16 cellular contexts compared by ENCODE assay signal in the genomic region with DNA sequence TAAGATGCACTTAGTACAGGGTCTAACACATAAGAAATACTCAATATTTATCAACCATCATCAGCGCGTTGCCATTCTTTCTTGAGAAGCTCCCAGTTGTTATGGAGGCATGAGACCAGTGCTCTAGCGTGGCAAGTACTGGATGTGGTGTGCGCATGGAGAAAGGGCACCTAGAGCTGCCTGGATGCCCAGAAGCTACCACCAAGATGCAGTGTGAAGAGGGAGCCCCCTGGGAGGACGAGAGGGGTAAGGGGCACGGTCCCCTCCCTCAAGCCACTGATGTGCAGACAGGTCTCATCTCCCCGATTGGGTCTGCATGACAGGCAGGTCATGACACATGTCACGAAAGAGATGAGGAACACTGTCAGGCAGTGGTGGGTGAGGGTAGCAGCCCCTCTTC.
DNase-seq lines count a peak whose midpoint lies in the region; ATAC-seq and TF ChIP-seq lines count a peak whose summit lies in the region.
"Had no signal": no experiment of that assay in that cellular context is flagged by ENCODE, and none has a peak within 500 bp of the region (broad histone marks: within the 10 kb centered on the region; RNA-seq: fewer than 3 reads in every experiment).

No MANE protein-coding gene starts in this region.

- no peaks in the 10 kb centered on the region for H3K9me3 Mint-ChIP-seq in stimulated activated naive CD8-positive, alpha-beta T cell treated with anti-CD3 and anti-CD28 coated beads, Interleukin-15, amount 100 ng/mL, for 72 hours
- H3K9me3 Mint-ChIP-seq in nephron progenitor cell = no peaks in the 10 kb centered on the region
- H3K9me3 Mint-ChIP-seq: CD14-positive monocyte; CD4-positive, alpha-beta T cell; CD8-positive, alpha-beta memory T cell; HFFc6 had no signal

- H3K18ac ChIP-seq in neuronal stem cell (ENCODE audit: low read length) = peak overlapping the region; percentile 58

- no peak for TF ChIP-seq EP300 in suprapubic skin (IDR thresholded peaks at IDR 0.05)

- peak overlapping the region; percentile 54 for H3K9ac ChIP-seq in neuronal stem cell (ENCODE audit: low read depth, low read length, poor library complexity)
- H3K9ac ChIP-seq: BLaER1 had no signal

- H3K9me3 ChIP-seq in neuronal stem cell (replicated peaks in 1 of 2; ENCODE audit: control insufficient read depth in 2 of 2, insufficient read depth in 1 of 2, low read depth in 1 of 2, low read length in 2 of 2) (no peaks in the 10 kb centered on the region), suprapubic skin (no peaks in the 10 kb centered on the region)
- H3K9me3 ChIP-seq: BLaER1, HAP-1 had no signal

- no peak overlapping the region for H4K91ac ChIP-seq in neuronal stem cell (ENCODE audit: low read depth, low read length, poor library complexity)

- intact Hi-C loops in Right ventricle myocardium superior (cut with DNase I) = no loop called here

- no peak overlapping the region for H3K4me2 ChIP-seq in neuronal stem cell (ENCODE audit: insufficient read depth, low read length, poor library complexity, severe bottlenecking)
- H3K4me2 ChIP-seq: BLaER1 had no signal

- H3K27ac ChIP-seq in neuronal stem cell (replicated peaks; ENCODE audit: low read length) (no peak overlapping the region), suprapubic skin (peak overlapping the region; percentile 55)
- H3K27ac ChIP-seq: 22Rv1, BLaER1 had no signal

- peak overlapping the region; percentile 57 for H3K23ac ChIP-seq in neuronal stem cell (ENCODE audit: low read depth, low read length, poor library complexity)

- no peak overlapping the region for H2AK5ac ChIP-seq in neuronal stem cell (ENCODE audit: low read depth, low read length)

- WGBS in neuronal stem cell (ENCODE audit: extremely low coverage in 2 of 2, insufficient read length in 2 of 2, insufficient replicate concordance in 1 of 2), 2 donors = no CpG with 5 or more reads among the region's 8 CpGs
- WGBS in suprapubic skin = 96% methylated on average over 7 of the region's 8 CpGs

- no peak overlapping the region for H2BK12ac ChIP-seq in neuronal stem cell (ENCODE audit: low read length)

- H2BK120ac ChIP-seq in neuronal stem cell (ENCODE audit: low read depth, low read length) = no peak overlapping the region

- no peak for DNase-seq in stimulated activated naive CD8-positive, alpha-beta T cell treated with anti-CD3 and anti-CD28 coated beads, Interleukin-15, amount 100 ng/mL, for 72 hours
- no peak for DNase-seq in stimulated activated naive CD8-positive, alpha-beta T cell treated with anti-CD3 and anti-CD28 coated beads, Interleukin-15, Interleukin-2, amounts not matched to agents 100 U/mL and 50 U/mL, for 24 hours
- DNase-seq in neuronal stem cell (ENCODE audit: low spot score) (no peak), suprapubic skin (ENCODE audit: low spot score in 2 of 2) (peak in 1 of 2 donors; percentile 55), Right ventricle myocardium superior (no peak), nephron progenitor cell (no peak)
- DNase-seq: CD4-positive, alpha-beta T cell; CD8-positive, alpha-beta memory T cell; DND-41; GOT3; HFFc6 had no signal

- H3K36me3 ChIP-seq in neuronal stem cell (replicated peaks in 1 of 2; ENCODE audit: control insufficient read depth in 2 of 2, insufficient read depth in 2 of 2, low read length in 2 of 2) (no peaks in the 10 kb centered on the region), suprapubic skin (no peaks in the 10 kb centered on the region)
- H3K36me3 ChIP-seq: BLaER1, HAP-1 had no signal

- H3K79me1 ChIP-seq in neuronal stem cell (ENCODE audit: low read depth, low read length) = no peaks in the 10 kb centered on the region

- no peak for TF ChIP-seq POLR2A in suprapubic skin (IDR thresholded peaks at IDR 0.05)

- no peaks in the 10 kb centered on the region for H3K36me3 Mint-ChIP-seq in nephron progenitor cell (ENCODE audit: low read depth)
- H3K36me3 Mint-ChIP-seq: CD14-positive monocyte; CD8-positive, alpha-beta memory T cell had no signal

- peaks cover 0 to 11% of the 10 kb centered on the region in 2 donors for H3K4me1 ChIP-seq in neuronal stem cell (ENCODE audit: control insufficient read depth in 2 of 2, insufficient read depth in 1 of 2, low read depth in 1 of 2, low read length in 2 of 2)
- peaks cover 74% of the 10 kb centered on the region for H3K4me1 ChIP-seq in suprapubic skin

- H3K27me3 ChIP-seq in neuronal stem cell (ENCODE audit: control insufficient read depth in 3 of 3, insufficient read depth in 3 of 3, low read depth in 1 of 3, low read length in 3 of 3) (peaks cover 0 to 3% (median 0%) of the 10 kb centered on the region in 3 experiments), suprapubic skin (no peaks in the 10 kb centered on the region)
- H3K27me3 ChIP-seq: BLaER1 had no signal

- H2AFZ ChIP-seq in neuronal stem cell (ENCODE audit: low read length) = no peak overlapping the region

- no peak overlapping the region for H2BK15ac ChIP-seq in neuronal stem cell (ENCODE audit: low read length)

- ATAC-seq in stimulated activated naive CD8-positive, alpha-beta T cell treated with anti-CD3 and anti-CD28 coated beads, Interleukin-15, amount 100 ng/mL, for 72 hours = peak; percentile 7
- no peak for ATAC-seq in stimulated activated naive CD8-positive, alpha-beta T cell treated with anti-CD3 and anti-CD28 coated beads, Interleukin-15, Interleukin-2, amounts not matched to agents 100 U/mL and 50 U/mL, for 24 hours
- ATAC-seq in Right ventricle myocardium superior (ENCODE audit: poor library complexity) = no peak

- H4K8ac ChIP-seq in neuronal stem cell (ENCODE audit: low read depth, low read length) = no peak overlapping the region

- H3K4me3 ChIP-seq in neuronal stem cell (ENCODE audit: low read length in 2 of 2) (no peak overlapping the region), suprapubic skin (no peak overlapping the region)
- H3K4me3 ChIP-seq: BLaER1, HAP-1 had no signal

- H3K4me3 Mint-ChIP-seq in stimulated activated naive CD8-positive, alpha-beta T cell treated with anti-CD3 and anti-CD28 coated beads, Interleukin-15, amount 100 ng/mL, for 72 hours = no peak overlapping the region
- no peak overlapping the region for H3K4me3 Mint-ChIP-seq in nephron progenitor cell
- H3K4me3 Mint-ChIP-seq: B cell; CD14-positive monocyte; CD4-positive, alpha-beta T cell; CD8-positive, alpha-beta memory T cell; HFFc6 had no signal

- no peak overlapping the region for H3K4ac ChIP-seq in neuronal stem cell (ENCODE audit: low read length)

- TF ChIP-seq CTCF in suprapubic skin (IDR thresholded peaks at IDR 0.05) = no peak
- no peak for TF ChIP-seq CTCF in nephron progenitor cell (IDR thresholded peaks at IDR 0.05)

- no peak overlapping the region for H3K27ac Mint-ChIP-seq in stimulated activated naive CD8-positive, alpha-beta T cell treated with anti-CD3 and anti-CD28 coated beads, Interleukin-15, amount 100 ng/mL, for 72 hours
- H3K27ac Mint-ChIP-seq in nephron progenitor cell = no peak overlapping the region
- H3K27ac Mint-ChIP-seq: B cell; CD14-positive monocyte; CD4-positive, alpha-beta T cell; HFFc6 had no signal

- H3K14ac ChIP-seq in neuronal stem cell (ENCODE audit: low read length) = peak overlapping the region; percentile 38

- no peak overlapping the region for H2BK5ac ChIP-seq in neuronal stem cell (ENCODE audit: low read length)

- peaks cover 7% of the 10 kb centered on the region for H3K27me3 Mint-ChIP-seq in stimulated activated naive CD8-positive, alpha-beta T cell treated with anti-CD3 and anti-CD28 coated beads, Interleukin-15, amount 100 ng/mL, for 72 hours
- peaks cover 2% of the 10 kb centered on the region for H3K27me3 Mint-ChIP-seq in nephron progenitor cell (ENCODE audit: low read depth, poor library complexity)

- no peaks in the 10 kb centered on the region for H3K4me1 Mint-ChIP-seq in stimulated activated naive CD8-positive, alpha-beta T cell treated with anti-CD3 and anti-CD28 coated beads, Interleukin-15, amount 100 ng/mL, for 72 hours
- H3K4me1 Mint-ChIP-seq in nephron progenitor cell = peaks cover 41% of the 10 kb centered on the region
- H3K4me1 Mint-ChIP-seq: B cell; CD14-positive monocyte; CD8-positive, alpha-beta memory T cell had no signal
